Comparison of ENCODE assay signal across 27 cellular contexts in genomic region chr13:105033999-105034398, GRCh38.
"Had no signal": no experiment of that assay in that cellular context is flagged by ENCODE, and none has a peak within 500 bp of the region (broad histone marks: within the 10 kb centered on the region; RNA-seq: fewer than 3 reads in every experiment).

No MANE protein-coding gene starts in this region.

- H3K27me3 ChIP-seq: breast epithelium, SJCRH30 had no signal

- H3K36me3 Mint-ChIP-seq: activated naive CD4-positive, alpha-beta T cell treated with anti-CD3 and anti-CD28 coated beads, Interleukin-2, amount 50 U/mL, for 24 hours had no signal

- H3K4me1 Mint-ChIP-seq: activated naive CD4-positive, alpha-beta T cell treated with anti-CD3 and anti-CD28 coated beads, Interleukin-2, amount 50 U/mL, for 24 hours had no signal

- DNase-seq: activated CD4-positive, alpha-beta T cell treated with anti-CD3 and anti-CD28 coated beads for 4 hours; activated CD4-positive, alpha-beta T cell treated with anti-CD3 and anti-CD28 coated beads, Interleukin-2, amount 50 U/mL, for 4 hours; activated CD8-positive, alpha-beta memory T cell treated with anti-CD3 and anti-CD28 coated beads, Interleukin-2, amount 50 U/mL, for 48 hours; activated CD8-positive, alpha-beta T cell treated with anti-CD3 and anti-CD28 coated beads, Interleukin-2, amount 10 ng/mL, durations not matched to agents 7 days and 5 days; activated effector memory CD4-positive, alpha-beta T cell treated with Interleukin-2 at 50 U/mL for 16 hours; activated naive CD4-positive, alpha-beta T cell; activated T-cell treated with anti-CD3 and anti-CD28 coated beads, Interleukin-2, amount 50 U/mL, for 1 hour; aorta; central memory CD4-positive, alpha-beta T cell; Karpas-422; NCI-H146; NCI-H187 treated with DMSO at 0.1 percent for 48 hours; NCI-H2081 treated with DMSO at 0.1 percent for 48 hours; NCI-H2171 treated with DMSO at 0.1 percent for 48 hours; NCI-H226; NCI-H82; Right ventricle myocardium superior; SK-N-SH; T-helper 1 cell; WERI-Rb-1 had no signal

- H3K4me3 Mint-ChIP-seq: activated CD8-positive, alpha-beta T cell treated with anti-CD3 and anti-CD28 coated beads, Interleukin-2, amount 10 ng/mL, durations not matched to agents 7 days and 5 days; activated naive CD4-positive, alpha-beta T cell treated with anti-CD3 and anti-CD28 coated beads, Interleukin-2, amount 50 U/mL, for 24 hours; activated T-helper 1 cell treated with anti-CD3 and anti-CD28 coated beads, Interleukin-12 subunit alpha, Interleukin-12 subunit beta, Interleukin-2, Interleukin-4 antibody, amounts not matched to agents 30 ng/mL and 10 ng/mL and 1 ng/mL, durations not matched to agents 14 hours and 24 hours and 36 hours had no signal

- H3K27me3 Mint-ChIP-seq: activated naive CD4-positive, alpha-beta T cell treated with anti-CD3 and anti-CD28 coated beads, Interleukin-2, amount 50 U/mL, for 24 hours had no signal

- H3K27ac Mint-ChIP-seq: activated CD8-positive, alpha-beta T cell treated with anti-CD3 and anti-CD28 coated beads, Interleukin-2, amount 10 ng/mL, durations not matched to agents 7 days and 5 days; activated naive CD4-positive, alpha-beta T cell treated with anti-CD3 and anti-CD28 coated beads, Interleukin-2, amount 50 U/mL, for 24 hours; activated T-helper 1 cell treated with anti-CD3 and anti-CD28 coated beads, Interleukin-12 subunit alpha, Interleukin-12 subunit beta, Interleukin-2, Interleukin-4 antibody, amounts not matched to agents 30 ng/mL and 10 ng/mL and 1 ng/mL, durations not matched to agents 14 hours and 24 hours and 36 hours had no signal

- H3K9me3 ChIP-seq: breast epithelium, SJCRH30, SK-N-SH had no signal

- H3K27ac ChIP-seq: breast epithelium, RWPE1, SJCRH30, WERI-Rb-1 had no signal

- H3K4me1 ChIP-seq: breast epithelium, SJCRH30 had no signal

- ATAC-seq: activated CD4-positive, CD25-positive, alpha-beta regulatory T cell treated with anti-CD3 and anti-CD28 coated beads, Interleukin-2, amount 50 U/mL, for 24 hours; activated CD8-positive, alpha-beta T cell treated with anti-CD3 and anti-CD28 coated beads, Interleukin-2, amount 10 ng/mL, durations not matched to agents 7 days and 5 days; Panc1 had no signal

- H3K36me3 ChIP-seq: breast epithelium, SJCRH30, WERI-Rb-1 had no signal

- H3K4me3 ChIP-seq: breast epithelium, SJCRH30 had no signal

- H3K9me3 Mint-ChIP-seq: activated naive CD4-positive, alpha-beta T cell treated with anti-CD3 and anti-CD28 coated beads, Interleukin-2, amount 50 U/mL, for 24 hours; activated T-helper 1 cell treated with anti-CD3 and anti-CD28 coated beads, Interleukin-12 subunit alpha, Interleukin-12 subunit beta, Interleukin-2, Interleukin-4 antibody, amounts not matched to agents 30 ng/mL and 10 ng/mL and 1 ng/mL, durations not matched to agents 14 hours and 24 hours and 36 hours had no signal
